ENCODE assay signal across 16 cellular contexts in genomic region chr2:27701676-27702075, GRCh38. TPM values are rescaled to one million over a fixed set of nuclear protein-coding genes. Genes with fewer than 3 reads are reported as not detected.
DNase-seq lines count a peak whose midpoint lies in the region; ATAC-seq, FAIRE-seq and TF ChIP-seq lines count a peak whose summit lies in the region.
"Had no signal": no experiment of that assay in that cellular context is flagged by ENCODE, and none has a peak within 500 bp of the region (broad histone marks: within the 10 kb centered on the region; RNA-seq: fewer than 3 reads in every experiment).

No MANE protein-coding gene starts in this region.

- no peak overlapping the region for H2AFZ ChIP-seq in HepG2 (ENCODE audit: low read length)
- H2AFZ ChIP-seq in SK-N-SH (ENCODE audit: low read depth), result no peak overlapping the region

- H4K20me1 ChIP-seq in HepG2 (ENCODE audit: insufficient read depth, low read length) (no peaks in the 10 kb centered on the region), SK-N-SH (ENCODE audit: insufficient read depth) (no peaks in the 10 kb centered on the region)

- H3K9ac ChIP-seq in HepG2 (ENCODE audit: insufficient read depth, low read depth, low read length) (no peak overlapping the region), SK-N-SH (no peak overlapping the region)

- no peaks in the 10 kb centered on the region for H3K9me3 ChIP-seq in A673 (ENCODE audit: low read depth, low read length, poor library complexity, severe bottlenecking)
- H3K9me3 ChIP-seq in HepG2 (ENCODE audit: low read length), result no peaks in the 10 kb centered on the region
- no peaks in the 10 kb centered on the region for H3K9me3 ChIP-seq in BE2C
- no peaks in the 10 kb centered on the region for H3K9me3 ChIP-seq in SK-N-SH
- H3K9me3 ChIP-seq: pancreas had no signal

- POLR2A ChIA-PET in A673 (lab: Charles Lee; ENCODE audit: low non-redundant PET), result no interaction called here
- POLR2A ChIA-PET in RWPE1 (lab: Yijun Ruan, JAX; ENCODE audit: low non-redundant PET), result no interaction called here
- POLR2A ChIA-PET in HepG2 (lab: Yijun Ruan, JAX), result interaction anchor here (0.7 kb wide), 1 partner anchor 15 kb away, joined by 3 read pairs; no protein-coding TSS in a partner anchor
- POLR2A ChIA-PET in SK-N-SH (lab: Yijun Ruan, JAX), result no interaction called here

- 34% methylated on average over 5 of the region's 5 CpGs for WGBS in HepG2 (ENCODE audit: low lambda C conversion rate)
- 74% methylated on average over 5 of the region's 5 CpGs for WGBS in SK-N-SH (ENCODE audit: low lambda C conversion rate)

- H3K27ac ChIP-seq in A673 (ENCODE audit: low read depth, low read length, poor library complexity, severe bottlenecking) (no peak overlapping the region), RWPE1 (peak overlapping the region; percentile 49), HepG2 (ENCODE audit: extremely low read length, insufficient read depth, low read length) (no peak overlapping the region), SK-N-SH (ENCODE audit: low read depth in 2 of 2, low read length in 1 of 2) (no peak overlapping the region)
- H3K27ac ChIP-seq: HL-60 had no signal

- BruUV-seq in A673 (replicated peaks; lab: Mats Ljungman, UMichigan) (no TSS peak), HepG2 (replicated peaks; lab: Mats Ljungman, UMichigan) (no TSS peak)

- no peak for TF ChIP-seq POLR2A in HepG2 (IDR thresholded peaks at IDR 0.05; ENCODE audit: insufficient read depth in 1 of 2, low read depth in 2 of 2, low read length in 2 of 2)

- in situ Hi-C loops in HepG2 (cut with HindIII; ENCODE audit: extremely low pct_ligation_motif_present, low pct_unique_long_range_greater_than_20kb), result loop anchor here (10.0 kb wide), 1 partner anchor 693 kb away; the partner anchor contains the start of gene FOSL2

- H3K79me2 ChIP-seq in HepG2 (ENCODE audit: insufficient read depth, low read length) (no peaks in the 10 kb centered on the region), SK-N-SH (ENCODE audit: insufficient read depth) (no peaks in the 10 kb centered on the region)

- TF ChIP-seq RAD21 in HepG2 (CRISPR knock-in tag; IDR thresholded peaks at IDR 0.05) (no peak), SK-N-SH (IDR thresholded peaks at IDR 0.05; ENCODE audit: low read length) (no peak)

- FAIRE-seq in HepG2 (lab: Jason Lieb, UNC), result no peak
- FAIRE-seq: GM18507, pancreas had no signal

- H3K9me2 ChIP-seq in SK-N-SH, result no peaks in the 10 kb centered on the region

- peak; percentile 30 for DNase-seq in A673 (ENCODE audit: low spot score)
- peak; percentile 50 for DNase-seq in DMS79 treated with DMSO at 0.1 percent for 48 hours (lab: John Stamatoyannopoulos, UW)
- no peak for DNase-seq in RWPE1 (ENCODE audit: low spot score)
- DNase-seq in HepG2 (ENCODE audit: low spot score), result no peak
- DNase-seq in BE2C, result no peak
- no peak for DNase-seq in NOMO-1 treated with DMSO at 0.1 percent for 48 hours (lab: John Stamatoyannopoulos, UW; ENCODE audit: unreplicated experiment)
- DNase-seq in SK-N-SH, result no peak
- DNase-seq: activated CD4-positive, alpha-beta T cell treated with anti-CD3 and anti-CD28 coated beads, Interleukin-2, amount 50 U/mL, for 1 hour; GOT3; NCI-H526; T1000 had no signal

- TF ChIP-seq EP300 in HepG2 (IDR thresholded peaks at IDR 0.05; ENCODE audit: low read depth in 2 of 2, low read length in 2 of 2) (no peak), HepG2 (CRISPR knock-in tag; IDR thresholded peaks at IDR 0.05; ENCODE audit: borderline replicate concordance) (no peak), SK-N-SH (IDR thresholded peaks at IDR 0.05; ENCODE audit: borderline replicate concordance in 1 of 2, low read depth in 1 of 2, low read length in 1 of 2) (no peak)

- peaks cover 15% of the 10 kb centered on the region for H3F3A ChIP-seq in SK-N-SH (replicated peaks; ENCODE audit: insufficient read depth)

- TF ChIP-seq CTCF in A673 (conservative IDR thresholded peaks at IDR 0.05; ENCODE audit: low read depth, low read length) (no peak), RWPE1 (conservative IDR thresholded peaks at IDR 0.05; ENCODE audit: low read depth) (no peak), HepG2 (CRISPR knock-in tag; IDR thresholded peaks at IDR 0.05) (no peak), BE2C (IDR thresholded peaks at IDR 0.05; ENCODE audit: low read depth, low read length) (no peak), SK-N-SH (IDR thresholded peaks at IDR 0.05) (no peak)

- ATAC-seq in HepG2, result peak; percentile 39
- ATAC-seq in GM19455 (IDR thresholded peaks at IDR 0.05; ENCODE audit: unreplicated experiment), result no peak
- ATAC-seq: pancreas had no signal

- CTCF ChIA-PET in A673 (lab: Charles Lee), result no interaction called here
- CTCF ChIA-PET in RWPE1 (lab: Yijun Ruan, JAX), result interaction anchor here (0.5 to 0.7 kb wide), 2 partner anchors 30 to 52 kb away, joined by 3 to 4 read pairs; no protein-coding TSS in a partner anchor
- CTCF ChIA-PET in HepG2 (lab: Yijun Ruan, JAX; ENCODE audit: low intra/inter-chr PET ratio, low total read pairs), result no interaction called here
- CTCF ChIA-PET in SK-N-SH (lab: Yijun Ruan, JAX), result interaction anchor here (0.6 to 18.8 kb wide), 3 partner anchors 14 to 701 kb away, joined by 3 to 333 read pairs (median 3); no protein-coding TSS in a partner anchor

- H3K4me1 ChIP-seq in A673 (ENCODE audit: insufficient read depth, low read length, poor library complexity, severe bottlenecking) (no peaks in the 10 kb centered on the region), HepG2 (ENCODE audit: insufficient read depth, low read length) (peaks cover 41% of the 10 kb centered on the region), BE2C (no peaks in the 10 kb centered on the region; the same call in 1 of the 2 replicates), SK-N-SH (ENCODE audit: control insufficient read depth in 1 of 2, insufficient read depth in 2 of 2, low read depth in 1 of 2, low read length in 1 of 2) (peaks cover 10 to 11% of the 10 kb centered on the region in 2 experiments; a peak in 3 of 4 replicates)

- intact Hi-C loops in A673 (cut with micrococcal nuclease; ENCODE audit: unreplicated experiment) (loop anchor here (5.0 kb wide), 2 partner anchors 691 to 751 kb away; partner anchors contain the start of gene FOSL2), HepG2 (cut with micrococcal nuclease; ENCODE audit: unreplicated experiment) (loop anchor here (2.0 to 10.0 kb wide), 3 partner anchors 71 to 863 kb away; partner anchors contain the start of gene MRPL33)

- H3K4me2 ChIP-seq in HepG2 (ENCODE audit: low read depth, low read length) (no peak overlapping the region), SK-N-SH (no peak overlapping the region)

- H3K36me3 ChIP-seq in A673 (ENCODE audit: insufficient read depth, low read length, poor library complexity, severe bottlenecking) (no peaks in the 10 kb centered on the region), HepG2 (replicated peaks in 1 of 2; ENCODE audit: control insufficient read depth in 1 of 2, insufficient read depth in 2 of 2, low read length in 2 of 2) (peaks cover 0 to 2% of the 10 kb centered on the region in 2 experiments; a peak in 2 of 5 replicates), BE2C (no peaks in the 10 kb centered on the region), SK-N-SH (replicated peaks in 1 of 2; ENCODE audit: control insufficient read depth in 1 of 2, insufficient read depth in 2 of 2, low read length in 1 of 2) (no peaks in the 10 kb centered on the region)
- H3K36me3 ChIP-seq: pancreas had no signal

- H3K27me3 ChIP-seq in A673 (replicated peaks; ENCODE audit: insufficient read depth, low read depth, low read length, poor library complexity) (no peaks in the 10 kb centered on the region), HepG2 (ENCODE audit: control insufficient read depth in 1 of 2, insufficient read depth in 2 of 2, low read length in 2 of 2) (no peaks in the 10 kb centered on the region), BE2C (no peaks in the 10 kb centered on the region), SK-N-SH (ENCODE audit: insufficient read depth) (no peaks in the 10 kb centered on the region)
- H3K27me3 ChIP-seq: dorsolateral prefrontal cortex, pancreas had no signal

- H3K4me3 ChIP-seq in A673 (ENCODE audit: low read depth, low read length, poor library complexity, severe bottlenecking) (no peak overlapping the region), HepG2 (replicated peaks in 1 of 3; ENCODE audit: insufficient read depth in 1 of 3, low read depth in 2 of 3, low read length in 3 of 3) (no peak overlapping the region), BE2C (ENCODE audit: low read depth, low read length) (no peak overlapping the region), SK-N-SH (ENCODE audit: low read depth in 2 of 2, low read length in 1 of 2) (no peak overlapping the region)
- H3K4me3 ChIP-seq: dorsolateral prefrontal cortex, pancreas had no signal

RNA-seq across cellular contexts. Expression of gene SLC4A1AP, which starts 38.0 kb away (rescaled TPM):
- total RNA-seq in A673 (2021) (29.7 and 30.4 TPM in 2 replicates), HepG2 (2016; rRNA removed; fragmentation: Illumina TruSeq; extraction: Trizol) (44.6 and 59.0 TPM in 2 replicates)
- total RNA-seq in HepG2 (2016; cell fraction: cytosol; rRNA removed; fragmentation: Illumina TruSeq; extraction: Trizol; ENCODE audit: low read depth), result 4.9 and 6.1 TPM in 2 replicates
- 44.0 and 52.8 TPM in 2 replicates for total RNA-seq in HepG2 (2016; cell fraction: insoluble cytoplasmic fraction; rRNA removed; fragmentation: Illumina TruSeq; extraction: Trizol)
- total RNA-seq in HepG2 (2016; cell fraction: membrane; rRNA removed; fragmentation: Illumina TruSeq; extraction: Trizol), result 8.2 and 10.0 TPM in 2 replicates
- total RNA-seq in HepG2 (2016; cell fraction: nucleus; rRNA removed; fragmentation: Illumina TruSeq; extraction: Trizol), result 31.4 and 34.3 TPM in 2 replicates
- polyA plus RNA-seq in HepG2 (2011; rRNA removed) (13.4 and 15.3 TPM in 2 replicates), SK-N-SH (2012; rRNA removed) (9.4 and 9.8 TPM in 2 replicates)
- polyA plus RNA-seq in HepG2 (2011; cell fraction: cytosol; rRNA removed), result 9.4 and 10.5 TPM in 2 replicates
- 18.1 and 21.0 TPM in 2 replicates for polyA plus RNA-seq in HepG2 (2011; cell fraction: nucleus; rRNA removed)
- 21.9 and 28.3 TPM in 2 replicates for polyA plus RNA-seq in HepG2 (2012)
- 1.9 and 2.3 TPM in 2 replicates for polyA plus RNA-seq in HepG2 (2016; cell fraction: cytosol; fragmentation: Illumina TruSeq; extraction: Trizol; ENCODE audit: low read depth)
- 49.7 and 51.9 TPM in 2 replicates for polyA plus RNA-seq in HepG2 (2016; cell fraction: insoluble cytoplasmic fraction; fragmentation: Illumina TruSeq; extraction: Trizol; ENCODE audit: low read depth)
- polyA plus RNA-seq in HepG2 (2016; cell fraction: membrane; fragmentation: Illumina TruSeq; extraction: Trizol; ENCODE audit: low read depth), result 3.4 and 4.5 TPM in 2 replicates
- polyA plus RNA-seq in HepG2 (2016; cell fraction: nucleus; fragmentation: Illumina TruSeq; extraction: Trizol; ENCODE audit: insufficient read depth, low read depth), result 42.8 and 45.5 TPM in 2 replicates
- polyA minus RNA-seq in HepG2 (2011; rRNA and poly(A)+ RNA removed; ENCODE audit: low replicate concordance), result 11.2 and 15.3 TPM in 2 replicates
- 13.8 and 14.9 TPM in 2 replicates for polyA minus RNA-seq in HepG2 (2011; cell fraction: cytosol; rRNA and poly(A)+ RNA removed)
- 18.9 and 22.8 TPM in 2 replicates for polyA minus RNA-seq in HepG2 (2011; cell fraction: nucleus; rRNA and poly(A)+ RNA removed)
- polyA plus RNA-seq in BE2C (2012; ENCODE audit: insufficient read depth, insufficient read length, low read depth), result 29.2 TPM
- polyA plus RNA-seq in SK-N-SH (2012; cell fraction: cytosol; rRNA removed), result 10.6 and 13.9 TPM in 2 replicates
- polyA plus RNA-seq in SK-N-SH (2012; cell fraction: nucleus; rRNA removed), result 8.7 and 11.4 TPM in 2 replicates

RNA-seq across cellular contexts. Expression of gene SUPT7L, which starts 38.3 kb away (rescaled TPM):
- total RNA-seq in A673 (2021) (33.1 and 34.0 TPM in 2 replicates), HepG2 (2016; rRNA removed; fragmentation: Illumina TruSeq; extraction: Trizol) (28.7 and 32.9 TPM in 2 replicates)
- total RNA-seq in HepG2 (2016; cell fraction: cytosol; rRNA removed; fragmentation: Illumina TruSeq; extraction: Trizol; ENCODE audit: low read depth), result 4.8 and 5.8 TPM in 2 replicates
- 27.3 and 33.0 TPM in 2 replicates for total RNA-seq in HepG2 (2016; cell fraction: insoluble cytoplasmic fraction; rRNA removed; fragmentation: Illumina TruSeq; extraction: Trizol)
- total RNA-seq in HepG2 (2016; cell fraction: membrane; rRNA removed; fragmentation: Illumina TruSeq; extraction: Trizol), result 11.7 TPM in 2 replicates
- total RNA-seq in HepG2 (2016; cell fraction: nucleus; rRNA removed; fragmentation: Illumina TruSeq; extraction: Trizol), result 46.3 and 47.7 TPM in 2 replicates
- polyA plus RNA-seq in HepG2 (2011; rRNA removed) (77.5 and 78.0 TPM in 2 replicates), SK-N-SH (2012; rRNA removed) (49.7 and 69.3 TPM in 2 replicates)
- 42.9 and 43.8 TPM in 2 replicates for polyA plus RNA-seq in HepG2 (2011; cell fraction: cytosol; rRNA removed)
- polyA plus RNA-seq in HepG2 (2011; cell fraction: nucleus; rRNA removed), result 131 and 148 TPM in 2 replicates
- 36.6 and 37.0 TPM in 2 replicates for polyA plus RNA-seq in HepG2 (2012)
- 2.7 and 2.9 TPM in 2 replicates for polyA plus RNA-seq in HepG2 (2016; cell fraction: cytosol; fragmentation: Illumina TruSeq; extraction: Trizol; ENCODE audit: low read depth)
- 35.5 and 40.9 TPM in 2 replicates for polyA plus RNA-seq in HepG2 (2016; cell fraction: insoluble cytoplasmic fraction; fragmentation: Illumina TruSeq; extraction: Trizol; ENCODE audit: low read depth)
- polyA plus RNA-seq in HepG2 (2016; cell fraction: membrane; fragmentation: Illumina TruSeq; extraction: Trizol; ENCODE audit: low read depth), result 7.6 and 8.4 TPM in 2 replicates
- polyA plus RNA-seq in HepG2 (2016; cell fraction: nucleus; fragmentation: Illumina TruSeq; extraction: Trizol; ENCODE audit: insufficient read depth, low read depth), result 97.5 and 99.5 TPM in 2 replicates
- polyA minus RNA-seq in HepG2 (2011; rRNA and poly(A)+ RNA removed; ENCODE audit: low replicate concordance), result 56.7 and 59.6 TPM in 2 replicates
- polyA minus RNA-seq in HepG2 (2011; cell fraction: cytosol; rRNA and poly(A)+ RNA removed), result 26.8 and 31.8 TPM in 2 replicates
- 76.9 and 100 TPM in 2 replicates for polyA minus RNA-seq in HepG2 (2011; cell fraction: nucleus; rRNA and poly(A)+ RNA removed)
- 49.4 TPM for polyA plus RNA-seq in BE2C (2012; ENCODE audit: insufficient read depth, insufficient read length, low read depth)
- polyA plus RNA-seq in SK-N-SH (2012; cell fraction: cytosol; rRNA removed), result 28.3 and 33.5 TPM in 2 replicates
- 135 and 184 TPM in 2 replicates for polyA plus RNA-seq in SK-N-SH (2012; cell fraction: nucleus; rRNA removed)

Comparison
In these comparisons a context has a peak if more than half of its experiments do, and no peak if none do; other contexts are left out.
1. DNase-seq: peak in A673 (single experiment) and DMS79 treated with DMSO at 0.1 percent for 48 hours (single experiment); none in RWPE1 (single experiment), HepG2 (single experiment), BE2C (single experiment), NOMO-1 treated with DMSO at 0.1 percent for 48 hours (single experiment) and SK-N-SH (single experiment).
2. CTCF ChIA-PET loops: an anchor here in RWPE1 (0.5 to 0.7 kb wide) and SK-N-SH (0.6 to 18.8 kb wide); none called in A673 and HepG2.